Comparison of ENCODE assay signal across 1 cellular context in the genomic region with DNA sequence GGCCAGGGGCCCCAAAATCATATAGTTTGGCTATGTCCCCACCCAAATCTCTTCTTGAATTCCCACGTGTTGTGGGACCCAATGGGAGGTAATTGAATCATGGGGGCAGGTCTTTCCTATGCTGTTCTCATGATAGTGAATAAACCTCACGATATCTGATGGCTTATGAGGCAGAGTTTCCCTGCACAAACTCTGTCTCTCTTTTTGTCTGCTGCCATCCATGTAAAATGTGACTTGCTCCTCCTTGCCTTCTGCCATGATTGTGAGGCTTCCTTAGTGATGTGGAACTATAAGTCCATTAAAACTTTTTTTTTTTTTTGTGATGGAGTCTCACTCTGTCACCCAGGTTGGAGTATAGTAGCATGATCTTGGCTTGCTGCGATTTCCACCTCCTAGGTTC.
A peak's percentile ranks its signal among the peaks of the same experiment; 100 is the strongest.
TF ChIP-seq lines count a peak whose summit lies in the region.

No MANE protein-coding gene starts in this region.

TF ChIP-seq in K562, 482 proteins besides CTCF, POLR2A, EP300 and RAD21:
- no peak for TF ChIP-seq C11orf30 (IDR thresholded peaks at IDR 0.05; ENCODE audit: low read depth)
- TF ChIP-seq GTF2F1 (IDR thresholded peaks at IDR 0.05; ENCODE audit: low read depth, low read length) = no peak
- no peak for TF ChIP-seq HOXB6 (CRISPR knock-in tag; IDR thresholded peaks at IDR 0.05; ENCODE audit: borderline replicate concordance)
- TF ChIP-seq, protein P1, sequence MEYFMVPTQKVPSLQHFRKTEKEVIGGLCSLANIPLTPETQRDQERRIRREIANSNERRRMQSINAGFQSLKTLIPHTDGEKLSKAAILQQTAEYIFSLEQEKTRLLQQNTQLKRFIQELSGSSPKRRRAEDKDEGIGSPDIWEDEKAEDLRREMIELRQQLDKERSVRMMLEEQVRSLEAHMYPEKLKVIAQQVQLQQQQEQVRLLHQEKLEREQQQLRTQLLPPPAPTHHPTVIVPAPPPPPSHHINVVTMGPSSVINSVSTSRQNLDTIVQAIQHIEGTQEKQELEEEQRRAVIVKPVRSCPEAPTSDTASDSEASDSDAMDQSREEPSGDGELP (CRISPR knock-in tag; IDR thresholded peaks at IDR 0.05; ENCODE audit: borderline replicate concordance) = no peak
- TF ChIP-seq, protein P2, sequence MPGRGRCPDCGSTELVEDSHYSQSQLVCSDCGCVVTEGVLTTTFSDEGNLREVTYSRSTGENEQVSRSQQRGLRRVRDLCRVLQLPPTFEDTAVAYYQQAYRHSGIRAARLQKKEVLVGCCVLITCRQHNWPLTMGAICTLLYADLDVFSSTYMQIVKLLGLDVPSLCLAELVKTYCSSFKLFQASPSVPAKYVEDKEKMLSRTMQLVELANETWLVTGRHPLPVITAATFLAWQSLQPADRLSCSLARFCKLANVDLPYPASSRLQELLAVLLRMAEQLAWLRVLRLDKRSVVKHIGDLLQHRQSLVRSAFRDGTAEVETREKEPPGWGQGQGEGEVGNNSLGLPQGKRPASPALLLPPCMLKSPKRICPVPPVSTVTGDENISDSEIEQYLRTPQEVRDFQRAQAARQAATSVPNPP (IDR thresholded peaks at IDR 0.05; ENCODE audit: borderline replicate concordance, insufficient read depth, insufficient read length) = no peak
- no peak for TF ChIP-seq NEUROD1 (IDR thresholded peaks at IDR 0.05; ENCODE audit: borderline replicate concordance, low read depth, low read length, partially characterized antibody)
- TF ChIP-seq, protein P3, sequence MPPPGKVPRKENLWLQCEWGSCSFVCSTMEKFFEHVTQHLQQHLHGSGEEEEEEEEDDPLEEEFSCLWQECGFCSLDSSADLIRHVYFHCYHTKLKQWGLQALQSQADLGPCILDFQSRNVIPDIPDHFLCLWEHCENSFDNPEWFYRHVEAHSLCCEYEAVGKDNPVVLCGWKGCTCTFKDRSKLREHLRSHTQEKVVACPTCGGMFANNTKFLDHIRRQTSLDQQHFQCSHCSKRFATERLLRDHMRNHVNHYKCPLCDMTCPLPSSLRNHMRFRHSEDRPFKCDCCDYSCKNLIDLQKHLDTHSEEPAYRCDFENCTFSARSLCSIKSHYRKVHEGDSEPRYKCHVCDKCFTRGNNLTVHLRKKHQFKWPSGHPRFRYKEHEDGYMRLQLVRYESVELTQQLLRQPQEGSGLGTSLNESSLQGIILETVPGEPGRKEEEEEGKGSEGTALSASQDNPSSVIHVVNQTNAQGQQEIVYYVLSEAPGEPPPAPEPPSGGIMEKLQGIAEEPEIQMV (tag; conservative IDR thresholded peaks at IDR 0.05; ENCODE audit: low read depth) = no peak
- peak; percentile 28 for TF ChIP-seq ZFP36 (IDR thresholded peaks at IDR 0.05; ENCODE audit: low read depth, low read length, partially characterized antibody)
- TF ChIP-seq MAFG (tag; conservative IDR thresholded peaks at IDR 0.05) = no peak
- TF ChIP-seq FOXK2 (conservative IDR thresholded peaks at IDR 0.05 in 1 of 2, IDR thresholded peaks at IDR 0.05 in 1 of 2; ENCODE audit: low read depth in 2 of 2) = no peak
- TF ChIP-seq, protein P4, sequence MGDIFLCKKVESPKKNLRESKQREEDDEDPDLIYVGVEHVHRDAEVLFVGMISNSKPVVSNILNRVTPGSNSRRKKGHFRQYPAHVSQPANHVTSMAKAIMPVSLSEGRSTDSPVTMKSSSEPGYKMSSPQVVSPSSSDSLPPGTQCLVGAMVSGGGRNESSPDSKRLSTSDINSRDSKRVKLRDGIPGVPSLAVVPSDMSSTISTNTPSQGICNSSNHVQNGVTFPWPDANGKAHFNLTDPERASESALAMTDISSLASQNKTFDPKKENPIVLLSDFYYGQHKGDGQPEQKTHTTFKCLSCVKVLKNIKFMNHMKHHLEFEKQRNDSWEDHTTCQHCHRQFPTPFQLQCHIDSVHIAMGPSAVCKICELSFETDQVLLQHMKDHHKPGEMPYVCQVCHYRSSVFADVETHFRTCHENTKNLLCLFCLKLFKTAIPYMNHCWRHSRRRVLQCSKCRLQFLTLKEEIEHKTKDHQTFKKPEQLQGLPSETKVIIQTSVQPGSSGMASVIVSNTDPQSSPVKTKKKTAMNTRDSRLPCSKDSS (IDR thresholded peaks at IDR 0.05; ENCODE audit: low read depth, partially characterized antibody) = peak; percentile 32
- no peak for TF ChIP-seq SNIP1 (IDR thresholded peaks at IDR 0.05; ENCODE audit: low read depth)
- TF ChIP-seq, protein P5, sequence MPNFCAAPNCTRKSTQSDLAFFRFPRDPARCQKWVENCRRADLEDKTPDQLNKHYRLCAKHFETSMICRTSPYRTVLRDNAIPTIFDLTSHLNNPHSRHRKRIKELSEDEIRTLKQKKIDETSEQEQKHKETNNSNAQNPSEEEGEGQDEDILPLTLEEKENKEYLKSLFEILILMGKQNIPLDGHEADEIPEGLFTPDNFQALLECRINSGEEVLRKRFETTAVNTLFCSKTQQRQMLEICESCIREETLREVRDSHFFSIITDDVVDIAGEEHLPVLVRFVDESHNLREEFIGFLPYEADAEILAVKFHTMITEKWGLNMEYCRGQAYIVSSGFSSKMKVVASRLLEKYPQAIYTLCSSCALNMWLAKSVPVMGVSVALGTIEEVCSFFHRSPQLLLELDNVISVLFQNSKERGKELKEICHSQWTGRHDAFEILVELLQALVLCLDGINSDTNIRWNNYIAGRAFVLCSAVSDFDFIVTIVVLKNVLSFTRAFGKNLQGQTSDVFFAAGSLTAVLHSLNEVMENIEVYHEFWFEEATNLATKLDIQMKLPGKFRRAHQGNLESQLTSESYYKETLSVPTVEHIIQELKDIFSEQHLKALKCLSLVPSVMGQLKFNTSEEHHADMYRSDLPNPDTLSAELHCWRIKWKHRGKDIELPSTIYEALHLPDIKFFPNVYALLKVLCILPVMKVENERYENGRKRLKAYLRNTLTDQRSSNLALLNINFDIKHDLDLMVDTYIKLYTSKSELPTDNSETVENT (CRISPR knock-in tag; IDR thresholded peaks at IDR 0.05) = no peak
- TF ChIP-seq, protein P6, sequence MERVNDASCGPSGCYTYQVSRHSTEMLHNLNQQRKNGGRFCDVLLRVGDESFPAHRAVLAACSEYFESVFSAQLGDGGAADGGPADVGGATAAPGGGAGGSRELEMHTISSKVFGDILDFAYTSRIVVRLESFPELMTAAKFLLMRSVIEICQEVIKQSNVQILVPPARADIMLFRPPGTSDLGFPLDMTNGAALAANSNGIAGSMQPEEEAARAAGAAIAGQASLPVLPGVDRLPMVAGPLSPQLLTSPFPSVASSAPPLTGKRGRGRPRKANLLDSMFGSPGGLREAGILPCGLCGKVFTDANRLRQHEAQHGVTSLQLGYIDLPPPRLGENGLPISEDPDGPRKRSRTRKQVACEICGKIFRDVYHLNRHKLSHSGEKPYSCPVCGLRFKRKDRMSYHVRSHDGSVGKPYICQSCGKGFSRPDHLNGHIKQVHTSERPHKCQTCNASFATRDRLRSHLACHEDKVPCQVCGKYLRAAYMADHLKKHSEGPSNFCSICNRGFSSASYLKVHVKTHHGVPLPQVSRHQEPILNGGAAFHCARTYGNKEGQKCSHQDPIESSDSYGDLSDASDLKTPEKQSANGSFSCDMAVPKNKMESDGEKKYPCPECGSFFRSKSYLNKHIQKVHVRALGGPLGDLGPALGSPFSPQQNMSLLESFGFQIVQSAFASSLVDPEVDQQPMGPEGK (CRISPR knock-in tag; IDR thresholded peaks at IDR 0.05; ENCODE audit: borderline replicate concordance) = no peak
- TF ChIP-seq HMGN3 (IDR thresholded peaks at IDR 0.05; ENCODE audit: borderline replicate concordance, extremely low read depth, insufficient read length, low read depth, low read length) = no peak
- TF ChIP-seq, protein P7, sequence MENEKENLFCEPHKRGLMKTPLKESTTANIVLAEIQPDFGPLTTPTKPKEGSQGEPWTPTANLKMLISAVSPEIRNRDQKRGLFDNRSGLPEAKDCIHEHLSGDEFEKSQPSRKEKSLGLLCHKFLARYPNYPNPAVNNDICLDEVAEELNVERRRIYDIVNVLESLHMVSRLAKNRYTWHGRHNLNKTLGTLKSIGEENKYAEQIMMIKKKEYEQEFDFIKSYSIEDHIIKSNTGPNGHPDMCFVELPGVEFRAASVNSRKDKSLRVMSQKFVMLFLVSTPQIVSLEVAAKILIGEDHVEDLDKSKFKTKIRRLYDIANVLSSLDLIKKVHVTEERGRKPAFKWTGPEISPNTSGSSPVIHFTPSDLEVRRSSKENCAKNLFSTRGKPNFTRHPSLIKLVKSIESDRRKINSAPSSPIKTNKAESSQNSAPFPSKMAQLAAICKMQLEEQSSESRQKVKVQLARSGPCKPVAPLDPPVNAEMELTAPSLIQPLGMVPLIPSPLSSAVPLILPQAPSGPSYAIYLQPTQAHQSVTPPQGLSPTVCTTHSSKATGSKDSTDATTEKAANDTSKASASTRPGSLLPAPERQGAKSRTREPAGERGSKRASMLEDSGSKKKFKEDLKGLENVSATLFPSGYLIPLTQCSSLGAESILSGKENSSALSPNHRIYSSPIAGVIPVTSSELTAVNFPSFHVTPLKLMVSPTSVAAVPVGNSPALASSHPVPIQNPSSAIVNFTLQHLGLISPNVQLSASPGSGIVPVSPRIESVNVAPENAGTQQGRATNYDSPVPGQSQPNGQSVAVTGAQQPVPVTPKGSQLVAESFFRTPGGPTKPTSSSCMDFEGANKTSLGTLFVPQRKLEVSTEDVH (IDR thresholded peaks at IDR 0.05; ENCODE audit: low read depth, partially characterized antibody) = no peak
- peak in 1 of 2 experiments; percentile 82; a peak in 1 of 3 replicates for TF ChIP-seq CBX3 (IDR thresholded peaks at IDR 0.05; ENCODE audit: borderline replicate concordance in 1 of 2, low read length in 2 of 2)
- no peak for TF ChIP-seq EP400 (IDR thresholded peaks at IDR 0.05)
- TF ChIP-seq, protein P8, sequence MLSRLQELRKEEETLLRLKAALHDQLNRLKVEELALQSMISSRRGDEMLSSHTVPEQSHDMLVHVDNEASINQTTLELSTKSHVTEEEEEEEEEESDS (CRISPR knock-in tag; IDR thresholded peaks at IDR 0.05) = no peak
- TF ChIP-seq, protein P9, sequence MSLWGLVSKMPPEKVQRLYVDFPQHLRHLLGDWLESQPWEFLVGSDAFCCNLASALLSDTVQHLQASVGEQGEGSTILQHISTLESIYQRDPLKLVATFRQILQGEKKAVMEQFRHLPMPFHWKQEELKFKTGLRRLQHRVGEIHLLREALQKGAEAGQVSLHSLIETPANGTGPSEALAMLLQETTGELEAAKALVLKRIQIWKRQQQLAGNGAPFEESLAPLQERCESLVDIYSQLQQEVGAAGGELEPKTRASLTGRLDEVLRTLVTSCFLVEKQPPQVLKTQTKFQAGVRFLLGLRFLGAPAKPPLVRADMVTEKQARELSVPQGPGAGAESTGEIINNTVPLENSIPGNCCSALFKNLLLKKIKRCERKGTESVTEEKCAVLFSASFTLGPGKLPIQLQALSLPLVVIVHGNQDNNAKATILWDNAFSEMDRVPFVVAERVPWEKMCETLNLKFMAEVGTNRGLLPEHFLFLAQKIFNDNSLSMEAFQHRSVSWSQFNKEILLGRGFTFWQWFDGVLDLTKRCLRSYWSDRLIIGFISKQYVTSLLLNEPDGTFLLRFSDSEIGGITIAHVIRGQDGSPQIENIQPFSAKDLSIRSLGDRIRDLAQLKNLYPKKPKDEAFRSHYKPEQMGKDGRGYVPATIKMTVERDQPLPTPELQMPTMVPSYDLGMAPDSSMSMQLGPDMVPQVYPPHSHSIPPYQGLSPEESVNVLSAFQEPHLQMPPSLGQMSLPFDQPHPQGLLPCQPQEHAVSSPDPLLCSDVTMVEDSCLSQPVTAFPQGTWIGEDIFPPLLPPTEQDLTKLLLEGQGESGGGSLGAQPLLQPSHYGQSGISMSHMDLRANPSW (CRISPR knock-in tag; IDR thresholded peaks at IDR 0.05) = no peak
- TF ChIP-seq TAF9B (IDR thresholded peaks at IDR 0.05; ENCODE audit: partially characterized antibody) = no peak
- no peak for TF ChIP-seq BHLHE40 (IDR thresholded peaks at IDR 0.05; ENCODE audit: low read length)
- no peak for TF ChIP-seq POLR2H (tag; IDR thresholded peaks at IDR 0.05; ENCODE audit: low read depth)
- peak; percentile 100 for TF ChIP-seq ZNF431 (CRISPR knock-in tag; IDR thresholded peaks at IDR 0.05)
- no peak for TF ChIP-seq ZNF785 (CRISPR knock-in tag; IDR thresholded peaks at IDR 0.05)
- no peak for TF ChIP-seq NFE2 (IDR thresholded peaks at IDR 0.05; ENCODE audit: low read depth)
TF ChIP-seq in K562: peak in this region for 4.
